In the genomic region with DNA sequence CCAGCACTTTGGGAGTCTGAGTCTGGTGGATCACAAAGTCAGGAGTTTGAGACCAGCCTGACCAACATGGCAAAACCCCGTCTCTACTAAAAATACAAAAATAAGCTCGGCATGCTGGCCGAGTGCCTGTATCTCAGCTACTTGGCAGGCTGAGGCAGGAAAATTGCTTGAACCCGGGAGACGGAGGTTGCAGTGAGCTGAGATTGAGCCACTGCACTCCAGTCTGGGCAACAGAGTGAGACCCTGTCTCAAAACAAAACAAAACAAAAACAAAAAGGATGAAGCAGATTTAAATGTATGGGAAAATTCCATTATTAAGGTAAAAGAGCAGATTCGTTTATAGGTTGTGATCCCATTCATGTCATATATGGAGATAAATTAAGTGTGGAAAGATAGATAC, we compare ENCODE assay signal across 18 cellular contexts. TPM values are rescaled to one million over a fixed set of nuclear protein-coding genes. Genes with fewer than 3 reads are reported as not detected.
"Had no signal": no experiment of that assay in that cellular context is flagged by ENCODE, and none has a peak within 500 bp of the region (broad histone marks: within the 10 kb centered on the region; RNA-seq: fewer than 3 reads in every experiment).

No MANE protein-coding gene starts in this region.

RNA-seq across cellular contexts. Expression of a gene that starts 17.1 kb away (rescaled TPM):
- total RNA-seq: natural killer cell treated with Interleukin-12 subunit alpha and Interleukin-12 subunit beta and Interleukin-15 and Interleukin-18, amount 100 ng/mL, for 72 hours; pulmonary artery endothelial cell; right atrium auricular region; smooth muscle cell; upper lobe of right lung had no signal
- polyA plus RNA-seq: smooth muscle cell, urinary bladder had no signal

RNA-seq across cellular contexts. Expression of a gene that starts 41.3 kb away (rescaled TPM):
- total RNA-seq: natural killer cell treated with Interleukin-12 subunit alpha and Interleukin-12 subunit beta and Interleukin-15 and Interleukin-18, amount 100 ng/mL, for 72 hours; neural crest cell; omental fat pad; osteocyte; pancreas; posterior vena cava; prostate gland; pulmonary artery endothelial cell; right atrium auricular region; sciatic nerve; smooth muscle cell; spleen; suprapubic skin; transverse colon; upper lobe of right lung; urinary bladder; uterus had no signal
- polyA plus RNA-seq: pancreas, smooth muscle cell, spleen, thymus, urinary bladder had no signal

RNA-seq across cellular contexts. Expression of a gene that starts 59.1 kb away (rescaled TPM):
- total RNA-seq: natural killer cell treated with Interleukin-12 subunit alpha and Interleukin-12 subunit beta and Interleukin-15 and Interleukin-18, amount 100 ng/mL, for 72 hours; neural crest cell; omental fat pad; osteocyte; pancreas; posterior vena cava; pulmonary artery endothelial cell; right atrium auricular region; sciatic nerve; smooth muscle cell; suprapubic skin; transverse colon; upper lobe of right lung; urinary bladder had no signal
- polyA plus RNA-seq: pancreas, smooth muscle cell, urinary bladder had no signal
